ENCODE assay signal across 8 cellular contexts in genomic region chr17:82424001-82424862, GRCh38. TPM values are rescaled to one million over a fixed set of nuclear protein-coding genes. Genes with fewer than 3 reads are reported as not detected.
DNase-seq lines count a peak whose midpoint lies in the region; ATAC-seq and TF ChIP-seq lines count a peak whose summit lies in the region.

No MANE protein-coding gene starts in this region.

- H3K27ac Mint-ChIP-seq in neural crest cell (ENCODE audit: unreplicated experiment) = no peak overlapping the region

- peaks cover 28% of the 10 kb centered on the region for H3K36me3 Mint-ChIP-seq in neural crest cell (ENCODE audit: low read depth)

- H3K4me2 ChIP-seq in DND-41 (ENCODE audit: insufficient read depth, low read length) (no peak overlapping the region), Karpas-422 (ENCODE audit: low read depth, low read length, poor library complexity, severe bottlenecking) (no peak overlapping the region)

- no peaks in the 10 kb centered on the region for H3K9me3 ChIP-seq in DND-41 (ENCODE audit: insufficient read depth, low read length, severe bottlenecking)
- H3K9me3 ChIP-seq in Karpas-422 (ENCODE audit: low read length) = no peaks in the 10 kb centered on the region

- H4K20me1 ChIP-seq in DND-41 (ENCODE audit: insufficient read depth, low read length) (no peaks in the 10 kb centered on the region), Karpas-422 (ENCODE audit: insufficient read depth, low read depth, low read length) (no peaks in the 10 kb centered on the region)

- peak; percentile 64 for ATAC-seq in DND-41 (ENCODE audit: insufficient read depth, low read depth)
- ATAC-seq in GM18907 (IDR thresholded peaks at IDR 0.05; ENCODE audit: unreplicated experiment) = no peak
- no peak for ATAC-seq in GM18867 (IDR thresholded peaks at IDR 0.05; ENCODE audit: unreplicated experiment)
- no peak for ATAC-seq in GM19452 (IDR thresholded peaks at IDR 0.05; ENCODE audit: unreplicated experiment)

- H3K27me3 ChIP-seq in DND-41 (ENCODE audit: insufficient read depth, low read length, poor library complexity) (no peaks in the 10 kb centered on the region), Karpas-422 (ENCODE audit: low read length) (no peaks in the 10 kb centered on the region), dorsolateral prefrontal cortex (no peaks in the 10 kb centered on the region)

- no peak overlapping the region for H3K9ac ChIP-seq in DND-41 (ENCODE audit: low read depth, low read length)
- no peak overlapping the region for H3K9ac ChIP-seq in Karpas-422 (ENCODE audit: low read length)

- no peak overlapping the region for H2AFZ ChIP-seq in DND-41 (ENCODE audit: low read depth, low read length)
- H2AFZ ChIP-seq in Karpas-422 (ENCODE audit: low read length) = no peak overlapping the region

- peak; percentile 61 for DNase-seq in DND-41
- DNase-seq in Karpas-422 = peak; percentile 87
- peak; percentile 61 for DNase-seq in activated CD4-positive, CD25-positive, alpha-beta regulatory T cell treated with anti-CD3 and anti-CD28 coated beads, Interleukin-2, amount 50 U/mL, for 72 hours
- DNase-seq in dorsolateral prefrontal cortex = peak in 1 of 10 donors; percentile 62
- DNase-seq in neural crest cell (ENCODE audit: low read depth, low spot score) = peak; percentile 47

- no peak overlapping the region for H3K4me3 ChIP-seq in DND-41 (ENCODE audit: low read depth in 1 of 2, low read length in 2 of 2)
- no peak overlapping the region for H3K4me3 ChIP-seq in Karpas-422 (ENCODE audit: low read length)
- peak overlapping the region in 3 of 59 donors; percentile 6 to 23 (median 10) for H3K4me3 ChIP-seq in dorsolateral prefrontal cortex

- H3K27me3 Mint-ChIP-seq in neural crest cell (ENCODE audit: low read depth) = no peaks in the 10 kb centered on the region

- H3K9me3 Mint-ChIP-seq in neural crest cell = peaks cover 6% of the 10 kb centered on the region

- H3K36me3 ChIP-seq in DND-41 (ENCODE audit: insufficient read depth, low read length) (peaks cover 21% of the 10 kb centered on the region), Karpas-422 (ENCODE audit: insufficient read depth, low read length) (no peaks in the 10 kb centered on the region)

- no peaks in the 10 kb centered on the region for H3K9me2 ChIP-seq in Karpas-422 (replicated peaks; ENCODE audit: insufficient read depth, low read length)

- H3K79me2 ChIP-seq in DND-41 (ENCODE audit: insufficient read depth, low read length) (peaks cover 8% of the 10 kb centered on the region; the same call in 1 of the 2 replicates), Karpas-422 (ENCODE audit: low read length) (0 out of 2 replicates have a peak, but pooled peaks cover 4% of the 10 kb centered on the region)

- H3K27ac ChIP-seq in DND-41 (ENCODE audit: low read length) = no peak overlapping the region
- H3K27ac ChIP-seq in Karpas-422 (ENCODE audit: low read length) = no peak overlapping the region
- no peak overlapping the region for H3K27ac ChIP-seq in dorsolateral prefrontal cortex

- H3K4me3 Mint-ChIP-seq in neural crest cell = peak overlapping the region; percentile 14

- peaks cover 4% of the 10 kb centered on the region for H3K4me1 Mint-ChIP-seq in neural crest cell

- H3K4me1 ChIP-seq in DND-41 (ENCODE audit: insufficient read depth, low read length) (peaks cover 14% of the 10 kb centered on the region), Karpas-422 (ENCODE audit: low read length) (peaks cover 9% of the 10 kb centered on the region)

- intact Hi-C loops in dorsolateral prefrontal cortex (cut with DNase I) = no loop called here

- TF ChIP-seq CTCF in DND-41 (IDR thresholded peaks at IDR 0.05; ENCODE audit: borderline replicate concordance, extremely low read depth, low read length, poor library complexity, severe bottlenecking) (peak; percentile 83), dorsolateral prefrontal cortex (IDR thresholded peaks at IDR 0.05 in 54 of 56, conservative IDR thresholded peaks at IDR 0.05 in 2 of 56; ENCODE audit: low read depth in 1 of 56, partially characterized antibody in 56 of 56) (peak; percentile 17 to 67 (median 52)), neural crest cell (conservative IDR thresholded peaks at IDR 0.05) (peak; percentile 64)

RNA-seq across cellular contexts. Expression of gene OGFOD3, which starts 5.8 kb away (rescaled TPM):
- total RNA-seq in Karpas-422 (2014; rRNA removed; shearing (Covaris generic); ENCODE audit: low replicate concordance) = 14.8 and 17.9 TPM in 2 replicates
- total RNA-seq in dorsolateral prefrontal cortex (10 to 100 TPM; 20.4 to 48.6 (median 30.7) TPM), neural crest cell (33.3 and 35.6 TPM in 2 replicates)

RNA-seq across cellular contexts. Expression of gene HEXD, which starts 6.1 kb away (rescaled TPM):
- total RNA-seq in Karpas-422 (2014; rRNA removed; shearing (Covaris generic); ENCODE audit: low replicate concordance) = 21.7 and 55.7 TPM in 2 replicates
- total RNA-seq in dorsolateral prefrontal cortex (10 to 100 TPM; 15.3 to 59.1 (median 29.4) TPM), neural crest cell (47.8 and 48.5 TPM in 2 replicates)

RNA-seq across cellular contexts. Expression of gene CYBC1, which starts 26.3 kb away (rescaled TPM):
- 92.4 and 147 TPM in 2 replicates for total RNA-seq in Karpas-422 (2014; rRNA removed; shearing (Covaris generic); ENCODE audit: low replicate concordance)
- 100 to 1,000 TPM in 8 of 120 experiments, 10 to 100 TPM in 112; 40.3 to 149 (median 70.2) TPM for total RNA-seq in dorsolateral prefrontal cortex
- 111 and 115 TPM in 2 replicates for total RNA-seq in neural crest cell

RNA-seq across cellular contexts. Expression of gene NARF, which starts 34.3 kb away (rescaled TPM):
- 43.3 and 53.5 TPM in 2 replicates for total RNA-seq in Karpas-422 (2014; rRNA removed; shearing (Covaris generic); ENCODE audit: low replicate concordance)
- 100 to 1,000 TPM in 13 of 120 experiments, 10 to 100 TPM in 107; 56.4 to 136 (median 81.0) TPM for total RNA-seq in dorsolateral prefrontal cortex
- total RNA-seq in neural crest cell = 73.3 and 84.2 TPM in 2 replicates

RNA-seq across cellular contexts. Expression of gene UTS2R, which starts 52.7 kb away (rescaled TPM):
- total RNA-seq in Karpas-422 (2014; rRNA removed; shearing (Covaris generic); ENCODE audit: low replicate concordance) = not detected in 2 replicates
- total RNA-seq in dorsolateral prefrontal cortex = 1 to 10 TPM in 89 of 120 experiments, under 1 TPM in 26, not detected in 5; 0.43 to 6.8 (median 1.6) TPM
- not detected in 2 replicates for total RNA-seq in neural crest cell
